Comparison of ENCODE assay signal across 13 cellular contexts in the genomic region with DNA sequence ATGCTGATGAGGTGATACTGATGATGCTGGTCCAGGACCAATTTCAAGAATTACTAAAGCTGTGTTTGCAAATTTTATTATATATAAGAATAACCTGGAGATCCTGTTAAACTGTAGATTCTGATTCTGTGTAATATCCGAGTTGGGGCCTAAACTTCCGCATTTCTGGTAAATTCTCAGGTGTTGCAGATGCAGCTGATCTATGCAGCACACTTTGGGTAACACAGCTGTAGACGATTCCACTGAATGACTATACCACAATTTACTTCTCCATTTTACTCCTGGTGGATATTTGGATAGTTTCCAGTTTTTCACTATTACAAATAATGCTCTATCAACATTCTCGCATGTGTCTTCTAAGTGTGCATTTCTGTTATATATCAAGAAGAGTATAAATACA.
"Had no signal": no experiment of that assay in that cellular context is flagged by ENCODE, and none has a peak within 500 bp of the region (broad histone marks: within the 10 kb centered on the region; RNA-seq: fewer than 3 reads in every experiment).

No MANE protein-coding gene starts in this region.

- DNase-seq: activated CD4-positive, alpha-beta memory T cell treated with anti-CD3 and anti-CD28 coated beads, Interleukin-2, amount 10 ng/mL, durations not matched to agents 7 days and 5 days; activated gamma-delta T cell treated with Interleukin-2 at 50 U/mL for 16 hours; activated naive CD8-positive, alpha-beta T cell treated with anti-CD3 and anti-CD28 coated beads, Interleukin-2, amount 10 ng/mL, durations not matched to agents 7 days and 5 days; activated T-cell treated with anti-CD3 and anti-CD28 coated beads, Interleukin-2, amount 50 U/mL, for 72 hours; anterior cingulate cortex; left colon; nephron progenitor cell; stimulated activated CD4-positive, alpha-beta T cell treated with anti-CD3 and anti-CD28 coated beads, Interleukin-4, amount 100 ng/mL, for 24 hours; stomach; T-helper 2 cell had no signal

- H3K4me3 ChIP-seq: esophagus muscularis mucosa, stomach, vagina had no signal

- H3K36me3 ChIP-seq: vagina had no signal

- H3K27ac ChIP-seq: esophagus muscularis mucosa, stomach, vagina had no signal

- H3K27me3 ChIP-seq: esophagus muscularis mucosa, stomach, vagina had no signal

- H3K9me3 Mint-ChIP-seq: activated CD4-positive, alpha-beta memory T cell treated with anti-CD3 and anti-CD28 coated beads, Interleukin-2, amount 10 ng/mL, durations not matched to agents 7 days and 5 days; activated naive CD8-positive, alpha-beta T cell treated with anti-CD3 and anti-CD28 coated beads, Interleukin-2, amount 10 ng/mL, durations not matched to agents 7 days and 5 days; activated T-cell treated with anti-CD3 and anti-CD28 coated beads, Interleukin-2, amount 50 U/mL, for 72 hours had no signal

- H3K4me3 Mint-ChIP-seq: activated CD4-positive, alpha-beta memory T cell treated with anti-CD3 and anti-CD28 coated beads, Interleukin-2, amount 10 ng/mL, durations not matched to agents 7 days and 5 days; activated naive CD8-positive, alpha-beta T cell treated with anti-CD3 and anti-CD28 coated beads, Interleukin-2, amount 10 ng/mL, durations not matched to agents 7 days and 5 days; activated T-cell treated with anti-CD3 and anti-CD28 coated beads, Interleukin-2, amount 50 U/mL, for 72 hours; nephron progenitor cell had no signal

- H3K9me3 ChIP-seq: esophagus muscularis mucosa, stomach, vagina had no signal

- H3K27ac Mint-ChIP-seq: activated CD4-positive, alpha-beta memory T cell treated with anti-CD3 and anti-CD28 coated beads, Interleukin-2, amount 10 ng/mL, durations not matched to agents 7 days and 5 days; activated naive CD8-positive, alpha-beta T cell treated with anti-CD3 and anti-CD28 coated beads, Interleukin-2, amount 10 ng/mL, durations not matched to agents 7 days and 5 days; activated T-cell treated with anti-CD3 and anti-CD28 coated beads, Interleukin-2, amount 50 U/mL, for 72 hours; nephron progenitor cell had no signal

- H3K27me3 Mint-ChIP-seq: activated CD4-positive, alpha-beta memory T cell treated with anti-CD3 and anti-CD28 coated beads, Interleukin-2, amount 10 ng/mL, durations not matched to agents 7 days and 5 days; activated naive CD8-positive, alpha-beta T cell treated with anti-CD3 and anti-CD28 coated beads, Interleukin-2, amount 10 ng/mL, durations not matched to agents 7 days and 5 days had no signal

- FAIRE-seq: endometrium had no signal

- ATAC-seq: activated T-cell treated with anti-CD3 and anti-CD28 coated beads, Interleukin-2, amount 50 U/mL, for 72 hours; left colon had no signal
